In genomic region chr7:132575336-132575986, GRCh38 we compare ENCODE assay signal across 9 cellular contexts. TPM values are rescaled to one million over a fixed set of nuclear protein-coding genes. Genes with fewer than 3 reads are reported as not detected.
DNase-seq lines count a peak whose midpoint lies in the region; ATAC-seq and TF ChIP-seq lines count a peak whose summit lies in the region.
"Had no signal": no experiment of that assay in that cellular context is flagged by ENCODE, and none has a peak within 500 bp of the region (broad histone marks: within the 10 kb centered on the region; RNA-seq: fewer than 3 reads in every experiment).

No MANE protein-coding gene starts in this region.

- POLR2A ChIA-PET in activated CD4-positive, alpha-beta T cell treated with anti-CD3 and anti-CD28 coated beads for 36 hours (lab: Charles Lee) = no interaction called here

- H3K4me1 ChIP-seq in ectodermal cell (ENCODE audit: control insufficient read depth, insufficient read depth, low read length) (peaks cover 28% of the 10 kb centered on the region), suprapubic skin (peaks cover 26% of the 10 kb centered on the region)

- no peaks in the 10 kb centered on the region for H3K36me3 Mint-ChIP-seq in activated CD4-positive, alpha-beta T cell treated with anti-CD3 and anti-CD28 coated beads for 36 hours (ENCODE audit: low read depth)

- peaks cover 13% of the 10 kb centered on the region for H3K4me1 Mint-ChIP-seq in activated CD4-positive, alpha-beta T cell treated with anti-CD3 and anti-CD28 coated beads for 36 hours

- no peak overlapping the region for H3K4me3 Mint-ChIP-seq in activated CD4-positive, alpha-beta T cell treated with anti-CD3 and anti-CD28 coated beads for 36 hours

- TF ChIP-seq POLR2A in suprapubic skin (IDR thresholded peaks at IDR 0.05) = no peak

- H3K27ac ChIP-seq in ectodermal cell (ENCODE audit: insufficient read depth, low read depth, low read length, poor library complexity, severe bottlenecking) = no peak overlapping the region
- H3K27ac ChIP-seq in suprapubic skin = no peak overlapping the region

- DNase-seq in activated CD4-positive, alpha-beta T cell treated with anti-CD3 and anti-CD28 coated beads for 36 hours = peak; percentile 40
- DNase-seq in activated CD4-positive, alpha-beta T cell treated with anti-CD3 and anti-CD28 coated beads for 1 hour = no peak
- peak; percentile 61 for DNase-seq in RPMI7951 (ENCODE audit: low read depth)
- peak; percentile 68 to 74 for DNase-seq in lung microvascular endothelial cell (ENCODE audit: low read depth in 2 of 2)
- DNase-seq in suprapubic skin (ENCODE audit: low spot score in 2 of 2) = no peak
- no peak for DNase-seq in NOMO-1 treated with dmso at 0.1 percent for 144 hours (lab: John Stamatoyannopoulos, UW; ENCODE audit: unreplicated experiment)
- DNase-seq: DND-41 had no signal

- peaks cover 66% of the 10 kb centered on the region for H3K27me3 Mint-ChIP-seq in activated CD4-positive, alpha-beta T cell treated with anti-CD3 and anti-CD28 coated beads for 36 hours

- intact Hi-C loops in activated CD4-positive, alpha-beta T cell treated with anti-CD3 and anti-CD28 coated beads for 36 hours (cut with DNase I, micrococcal nuclease) = no loop called here

- H3K36me3 ChIP-seq in ectodermal cell (ENCODE audit: control insufficient read depth, insufficient read depth, low read length) = no peaks in the 10 kb centered on the region
- no peaks in the 10 kb centered on the region for H3K36me3 ChIP-seq in suprapubic skin

- CTCF ChIA-PET in activated CD4-positive, alpha-beta T cell treated with anti-CD3 and anti-CD28 coated beads for 36 hours (lab: Charles Lee) = no interaction called here

- H3K9me3 Mint-ChIP-seq in activated CD4-positive, alpha-beta T cell treated with anti-CD3 and anti-CD28 coated beads for 36 hours (ENCODE audit: low read depth) = no peaks in the 10 kb centered on the region

- TF ChIP-seq EP300 in suprapubic skin (IDR thresholded peaks at IDR 0.05) = no peak

- H3K27me3 ChIP-seq in ectodermal cell (ENCODE audit: control insufficient read depth, insufficient read depth, low read length, poor library complexity, severe bottlenecking) (peaks cover 88% of the 10 kb centered on the region), suprapubic skin (peaks cover 81% of the 10 kb centered on the region)

- no peak for TF ChIP-seq CTCF in suprapubic skin (IDR thresholded peaks at IDR 0.05)

- H3K27ac Mint-ChIP-seq in activated CD4-positive, alpha-beta T cell treated with anti-CD3 and anti-CD28 coated beads for 36 hours = no peak overlapping the region

- ATAC-seq in activated CD4-positive, alpha-beta T cell treated with anti-CD3 and anti-CD28 coated beads for 36 hours = no peak
- no peak for ATAC-seq in GM18870 (IDR thresholded peaks at IDR 0.05; ENCODE audit: unreplicated experiment)

- 3% methylated on average over 34 of the region's 34 CpGs for WGBS in ectodermal cell, 2 experiments
- 2% methylated on average over 13 of the region's 34 CpGs for WGBS in suprapubic skin

- H3K9me3 ChIP-seq in ectodermal cell (ENCODE audit: control insufficient read depth, low read length) = no peaks in the 10 kb centered on the region
- no peaks in the 10 kb centered on the region for H3K9me3 ChIP-seq in suprapubic skin

- peak overlapping the region; percentile 35 for H3K4me3 ChIP-seq in ectodermal cell (ENCODE audit: insufficient read depth, low read depth, low read length)
- peak overlapping the region; percentile 57 for H3K4me3 ChIP-seq in suprapubic skin

RNA-seq across cellular contexts. Expression of gene PLXNA4, which starts 0.8 kb away (rescaled TPM):
- under 1 TPM; 0.07 to 0.09 TPM for total RNA-seq in activated CD4-positive, alpha-beta T cell treated with anti-CD3 and anti-CD28 coated beads for 36 hours
- 1.4 and 2.1 TPM in 2 replicates for total RNA-seq in RPMI7951 (2014; rRNA removed; shearing (Covaris generic))
- polyA plus RNA-seq in ectodermal cell (2013, experiment 1 of 4) = 1.2 TPM
- 2.1 TPM for polyA plus RNA-seq in ectodermal cell (2013, experiment 2 of 4)
- polyA plus RNA-seq in ectodermal cell (2013, experiment 3 of 4) = 1.0 TPM
- polyA plus RNA-seq in ectodermal cell (2013, experiment 4 of 4) = 1.7 TPM
- total RNA-seq in lung microvascular endothelial cell = 6.9 and 7.8 TPM in 2 replicates
- 10 to 100 TPM in 1 of 4 donors, 1 to 10 TPM in 3; 5.4 to 10.7 (median 7.1) TPM for total RNA-seq in suprapubic skin

Comparison
In these comparisons a context has a peak if more than half of its experiments do, and no peak if none do; other contexts are left out.
1. DNase-seq: peak in activated CD4-positive, alpha-beta T cell treated with anti-CD3 and anti-CD28 coated beads for 36 hours (single experiment), RPMI7951 (single experiment) and lung microvascular endothelial cell (2 of 2); none in activated CD4-positive, alpha-beta T cell treated with anti-CD3 and anti-CD28 coated beads for 1 hour (single experiment), suprapubic skin (0 of 2) and NOMO-1 treated with dmso at 0.1 percent for 144 hours (single experiment).